17 cellular contexts compared by ENCODE assay signal in genomic region chr3:138172625-138173024, GRCh38. TPM values are rescaled to one million over a fixed set of nuclear protein-coding genes. Genes with fewer than 3 reads are reported as not detected.
DNase-seq lines count a peak whose midpoint lies in the region; ATAC-seq and TF ChIP-seq lines count a peak whose summit lies in the region.
"Had no signal": no experiment of that assay in that cellular context is flagged by ENCODE, and none has a peak within 500 bp of the region (broad histone marks: within the 10 kb centered on the region; RNA-seq: fewer than 3 reads in every experiment).

No MANE protein-coding gene starts in this region.

- H3K4me1 ChIP-seq in Karpas-422 (ENCODE audit: low read length) = peaks cover 28% of the 10 kb centered on the region

- peaks cover 33% of the 10 kb centered on the region for H3K4me1 Mint-ChIP-seq in activated CD8-positive, alpha-beta memory T cell treated with anti-CD3 and anti-CD28 coated beads, Interleukin-2, amount 10 ng/mL, durations not matched to agents 7 days and 5 days
- peaks cover 37% of the 10 kb centered on the region for H3K4me1 Mint-ChIP-seq in activated naive CD8-positive, alpha-beta T cell (ENCODE audit: low read depth)
- peaks cover 33% of the 10 kb centered on the region for H3K4me1 Mint-ChIP-seq in stimulated activated memory B cell treated with anti-CD40 and anti-IgM and Interleukin-4, amounts not matched to agents 10 μg/mL and 1 μg/mL and 100 μg/mL, for 72 hours

- H2AFZ ChIP-seq in Karpas-422 (ENCODE audit: low read length) (no peak overlapping the region), neural cell (ENCODE audit: low read depth, low read length) (no peak overlapping the region)

- no peaks in the 10 kb centered on the region for H3K27me3 ChIP-seq in Karpas-422 (ENCODE audit: low read length)
- no peaks in the 10 kb centered on the region for H3K27me3 ChIP-seq in neural cell (ENCODE audit: insufficient read depth, low read depth, low read length)
- H3K27me3 ChIP-seq: vagina had no signal

- TF ChIP-seq RAD21 in neural cell (conservative IDR thresholded peaks at IDR 0.05) = no peak

- no peak for ATAC-seq in activated CD8-positive, alpha-beta memory T cell treated with anti-CD3 and anti-CD28 coated beads, Interleukin-2, amount 10 ng/mL, durations not matched to agents 7 days and 5 days
- no peak for ATAC-seq in stimulated activated memory B cell treated with anti-CD40 and anti-IgM and Interleukin-4, amounts not matched to agents 10 μg/mL and 1 μg/mL and 100 μg/mL, for 72 hours
- ATAC-seq: lower lobe of right lung had no signal

- H3K4me3 ChIP-seq in Karpas-422 (ENCODE audit: low read length) (no peak overlapping the region), neural cell (ENCODE audit: low read length) (peak overlapping the region; percentile 95)
- H3K4me3 ChIP-seq: lower lobe of right lung, vagina had no signal

- TF ChIP-seq CTCF in neural cell (IDR thresholded peaks at IDR 0.05; ENCODE audit: poor library complexity, severe bottlenecking) = no peak

- no peak overlapping the region for H3K27ac ChIP-seq in Karpas-422 (ENCODE audit: low read length)
- H3K27ac ChIP-seq in neural cell (ENCODE audit: low read length) = no peak overlapping the region
- H3K27ac ChIP-seq: lower lobe of right lung, vagina had no signal

- H3K36me3 ChIP-seq in Karpas-422 (ENCODE audit: insufficient read depth, low read length) = peaks cover 15% of the 10 kb centered on the region; the same call in 1 of the 2 replicates
- H3K36me3 ChIP-seq in neural cell (ENCODE audit: insufficient read depth, low read length) = peaks cover 7% of the 10 kb centered on the region

- no peak overlapping the region for H3K9ac ChIP-seq in Karpas-422 (ENCODE audit: low read length)
- no peak overlapping the region for H3K9ac ChIP-seq in neural cell (ENCODE audit: low read length)

- peaks cover 42% of the 10 kb centered on the region for H3K79me2 ChIP-seq in Karpas-422 (ENCODE audit: low read length)
- peaks cover 39% of the 10 kb centered on the region for H3K79me2 ChIP-seq in neural cell (replicated peaks; ENCODE audit: insufficient read depth, low read length)

- peak overlapping the region; percentile 48 for H3K4me3 Mint-ChIP-seq in activated CD8-positive, alpha-beta memory T cell treated with anti-CD3 and anti-CD28 coated beads, Interleukin-2, amount 10 ng/mL, durations not matched to agents 7 days and 5 days
- peak overlapping the region; percentile 70 for H3K4me3 Mint-ChIP-seq in activated naive CD8-positive, alpha-beta T cell
- no peak overlapping the region for H3K4me3 Mint-ChIP-seq in stimulated activated memory B cell treated with anti-CD40 and anti-IgM and Interleukin-4, amounts not matched to agents 10 μg/mL and 1 μg/mL and 100 μg/mL, for 72 hours

- H3K9me3 Mint-ChIP-seq in activated CD8-positive, alpha-beta memory T cell treated with anti-CD3 and anti-CD28 coated beads, Interleukin-2, amount 10 ng/mL, durations not matched to agents 7 days and 5 days (ENCODE audit: low read depth) = no peaks in the 10 kb centered on the region
- no peaks in the 10 kb centered on the region for H3K9me3 Mint-ChIP-seq in activated naive CD8-positive, alpha-beta T cell (ENCODE audit: low read depth)
- H3K9me3 Mint-ChIP-seq in stimulated activated memory B cell treated with anti-CD40 and anti-IgM and Interleukin-4, amounts not matched to agents 10 μg/mL and 1 μg/mL and 100 μg/mL, for 72 hours = no peaks in the 10 kb centered on the region

- H3K9me2 ChIP-seq in Karpas-422 (replicated peaks; ENCODE audit: insufficient read depth, low read length) (no peaks in the 10 kb centered on the region), neural cell (ENCODE audit: insufficient read depth, low read length) (no peaks in the 10 kb centered on the region)

- H3K9me3 ChIP-seq in Karpas-422 (ENCODE audit: low read length) = no peaks in the 10 kb centered on the region
- H3K9me3 ChIP-seq in neural cell (ENCODE audit: low read length) = no peaks in the 10 kb centered on the region
- H3K9me3 ChIP-seq: lower lobe of right lung, vagina had no signal

- no peaks in the 10 kb centered on the region for H3F3A ChIP-seq in neural cell (ENCODE audit: insufficient read depth, low read length, poor library complexity, severe bottlenecking)

- no peak for TF ChIP-seq EP300 in neural cell (conservative IDR thresholded peaks at IDR 0.05; ENCODE audit: poor library complexity, severe bottlenecking)

- H3K4me2 ChIP-seq in Karpas-422 (ENCODE audit: low read depth, low read length, poor library complexity, severe bottlenecking) (peak overlapping the region; percentile 86), neural cell (ENCODE audit: low read length) (no peak overlapping the region)

- no peak for DNase-seq in activated CD8-positive, alpha-beta memory T cell treated with anti-CD3 and anti-CD28 coated beads, Interleukin-2, amount 10 ng/mL, durations not matched to agents 7 days and 5 days
- no peak for DNase-seq in activated CD8-positive, alpha-beta memory T cell treated with anti-CD3 and anti-CD28 coated beads, Interleukin-2, amount 50 U/mL, for 48 hours
- DNase-seq in Karpas-422 (peak; percentile 53), OCI-M1 (lab: John Stamatoyannopoulos, UW) (no peak), HPDE6-E6E7 (ENCODE audit: extremely low spot score) (no peak)
- DNase-seq: activated CD4-positive, alpha-beta T cell treated with anti-CD3 and anti-CD28 coated beads for 4 hours; activated naive CD4-positive, alpha-beta T cell treated with Interleukin-2 at 50 U/mL for 16 hours; caudate nucleus; foreskin melanocyte; lower lobe of right lung; NCI-H1048; stimulated activated naive CD4-positive, alpha-beta T cell treated with Interleukin-2 at 50 U/mL for 16 hours had no signal

- no peaks in the 10 kb centered on the region for H4K20me1 ChIP-seq in Karpas-422 (ENCODE audit: insufficient read depth, low read depth, low read length)
- no peaks in the 10 kb centered on the region for H4K20me1 ChIP-seq in neural cell (ENCODE audit: insufficient read depth)

- peaks cover 31% of the 10 kb centered on the region for H3K36me3 Mint-ChIP-seq in activated CD8-positive, alpha-beta memory T cell treated with anti-CD3 and anti-CD28 coated beads, Interleukin-2, amount 10 ng/mL, durations not matched to agents 7 days and 5 days
- no peaks in the 10 kb centered on the region for H3K36me3 Mint-ChIP-seq in activated naive CD8-positive, alpha-beta T cell
- H3K36me3 Mint-ChIP-seq in stimulated activated memory B cell treated with anti-CD40 and anti-IgM and Interleukin-4, amounts not matched to agents 10 μg/mL and 1 μg/mL and 100 μg/mL, for 72 hours = peaks cover 16% of the 10 kb centered on the region

- no peaks in the 10 kb centered on the region for H3K27me3 Mint-ChIP-seq in activated CD8-positive, alpha-beta memory T cell treated with anti-CD3 and anti-CD28 coated beads, Interleukin-2, amount 10 ng/mL, durations not matched to agents 7 days and 5 days
- no peaks in the 10 kb centered on the region for H3K27me3 Mint-ChIP-seq in activated naive CD8-positive, alpha-beta T cell
- H3K27me3 Mint-ChIP-seq in stimulated activated memory B cell treated with anti-CD40 and anti-IgM and Interleukin-4, amounts not matched to agents 10 μg/mL and 1 μg/mL and 100 μg/mL, for 72 hours = no peaks in the 10 kb centered on the region

- CTCF ChIA-PET in activated CD8-positive, alpha-beta memory T cell treated with anti-CD3 and anti-CD28 coated beads, Interleukin-2, amount 10 ng/mL, durations not matched to agents 7 days and 5 days (lab: Charles Lee) = interaction anchor here (1.0 to 1.2 kb wide), 2 partner anchors 421 to 743 kb away, joined by 3 read pairs; partner anchors contain the start of gene CEP70

- H3K27ac Mint-ChIP-seq in activated CD8-positive, alpha-beta memory T cell treated with anti-CD3 and anti-CD28 coated beads, Interleukin-2, amount 10 ng/mL, durations not matched to agents 7 days and 5 days = no peak overlapping the region
- peak overlapping the region; percentile 24 for H3K27ac Mint-ChIP-seq in activated naive CD8-positive, alpha-beta T cell
- no peak overlapping the region for H3K27ac Mint-ChIP-seq in stimulated activated memory B cell treated with anti-CD40 and anti-IgM and Interleukin-4, amounts not matched to agents 10 μg/mL and 1 μg/mL and 100 μg/mL, for 72 hours

TF ChIP-seq in neural cell, 6 proteins besides CTCF, POLR2A, EP300 and RAD21 (continues in another document):
- TF ChIP-seq TAF1 (IDR thresholded peaks at IDR 0.05; ENCODE audit: low read depth) = no peak
- TF ChIP-seq SMC3 (conservative IDR thresholded peaks at IDR 0.05; ENCODE audit: poor library complexity) = no peak
- TF ChIP-seq POLR2AphosphoS5 (IDR thresholded peaks at IDR 0.05) = no peak
- no peak for TF ChIP-seq EZH2 (IDR thresholded peaks at IDR 0.05; ENCODE audit: borderline replicate concordance, insufficient read depth, low read length, poor library complexity, severe bottlenecking)
- TF ChIP-seq MXI1 (conservative IDR thresholded peaks at IDR 0.05; ENCODE audit: poor library complexity, severe bottlenecking) = no peak

RNA-seq across cellular contexts. Expression of gene DBR1, which starts 2.1 kb away (rescaled TPM):
- total RNA-seq in activated CD8-positive, alpha-beta memory T cell treated with anti-CD3 and anti-CD28 coated beads, Interleukin-2, amount 10 ng/mL, durations not matched to agents 7 days and 5 days = 10 to 100 TPM; 22.0 to 23.0 TPM
- total RNA-seq in Karpas-422 (2014; rRNA removed; shearing (Covaris generic); ENCODE audit: low replicate concordance) = 9.7 and 12.3 TPM in 2 replicates
- 32.4 and 35.4 TPM in 2 replicates for polyA plus RNA-seq in neural cell
- 41.1 and 52.0 TPM in 2 replicates for polyA minus RNA-seq in neural cell

RNA-seq across cellular contexts. Expression of gene ARMC8, which starts 14.5 kb away (rescaled TPM):
- 10 to 100 TPM; 48.4 to 54.3 TPM for total RNA-seq in activated CD8-positive, alpha-beta memory T cell treated with anti-CD3 and anti-CD28 coated beads, Interleukin-2, amount 10 ng/mL, durations not matched to agents 7 days and 5 days
- total RNA-seq in Karpas-422 (2014; rRNA removed; shearing (Covaris generic); ENCODE audit: low replicate concordance) = 22.0 and 64.0 TPM in 2 replicates
- polyA plus RNA-seq in neural cell = 85.6 and 90.6 TPM in 2 replicates
- 132 and 136 TPM in 2 replicates for polyA minus RNA-seq in neural cell

RNA-seq across cellular contexts. Expression of gene A4GNT, which starts 40.4 kb away (rescaled TPM):
- total RNA-seq in activated CD8-positive, alpha-beta memory T cell treated with anti-CD3 and anti-CD28 coated beads, Interleukin-2, amount 10 ng/mL, durations not matched to agents 7 days and 5 days = not detected
- total RNA-seq in Karpas-422 (2014; rRNA removed; shearing (Covaris generic); ENCODE audit: low replicate concordance) = not detected in 2 replicates
- not detected in 2 replicates for polyA plus RNA-seq in neural cell
- not detected in 2 replicates for polyA minus RNA-seq in neural cell
- total RNA-seq: NCI-H460, vagina had no signal

RNA-seq across cellular contexts. Expression of gene DZIP1L, which starts 57.2 kb away (rescaled TPM):
- total RNA-seq in activated CD8-positive, alpha-beta memory T cell treated with anti-CD3 and anti-CD28 coated beads, Interleukin-2, amount 10 ng/mL, durations not matched to agents 7 days and 5 days = under 1 TPM; 0.38 to 0.56 TPM
- total RNA-seq in Karpas-422 (2014; rRNA removed; shearing (Covaris generic); ENCODE audit: low replicate concordance) = not detected in 2 replicates
- 1.7 and 2.7 TPM in 2 replicates for polyA plus RNA-seq in neural cell
- 6.8 and 8.8 TPM in 2 replicates for polyA minus RNA-seq in neural cell
